ENCODE assay signal across 21 cellular contexts in the genomic region with DNA sequence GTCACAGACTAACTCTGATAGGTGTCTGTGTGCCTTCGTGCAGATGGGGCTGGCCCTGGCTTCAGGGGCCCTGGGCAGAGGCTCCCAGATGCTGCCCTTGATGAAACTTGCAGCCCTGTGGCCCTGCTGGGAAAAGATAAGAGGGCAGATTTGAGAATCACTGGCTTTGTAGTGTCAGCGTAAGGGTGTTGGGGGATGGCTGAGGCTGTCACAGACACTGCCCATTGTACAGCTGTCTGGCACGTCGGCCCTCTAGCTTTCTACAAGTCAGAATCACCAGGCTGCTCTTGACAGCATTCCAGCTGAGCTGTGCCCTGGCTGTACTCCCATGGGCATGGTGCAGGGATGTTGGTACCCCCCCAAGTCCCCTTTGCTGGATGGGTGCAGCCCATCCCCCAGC.
DNase-seq lines count a peak whose midpoint lies in the region; ATAC-seq and TF ChIP-seq lines count a peak whose summit lies in the region.
"Had no signal": no experiment of that assay in that cellular context is flagged by ENCODE, and none has a peak within 500 bp of the region (broad histone marks: within the 10 kb centered on the region; RNA-seq: fewer than 3 reads in every experiment).

No MANE protein-coding gene starts in this region.

- no peak for ATAC-seq in effector memory CD8-positive, alpha-beta T cell (replicated peaks)
- no peak for ATAC-seq in left lobe of liver
- ATAC-seq: HCT116, sciatic nerve, WTC11 had no signal

- peaks cover 29 to 79% of the 10 kb centered on the region in 2 donors for H3K27me3 Mint-ChIP-seq in effector memory CD8-positive, alpha-beta T cell

- no peaks in the 10 kb centered on the region for H3K9me3 Mint-ChIP-seq in effector memory CD8-positive, alpha-beta T cell
- H3K9me3 Mint-ChIP-seq: activated CD4-positive, alpha-beta memory T cell treated with anti-CD3 and anti-CD28 coated beads for 36 hours; CD4-positive, alpha-beta T cell; WTC11 had no signal

- no peaks in the 10 kb centered on the region for H3K36me3 ChIP-seq in BLaER1
- no peaks in the 10 kb centered on the region for H3K36me3 ChIP-seq in left ventricle myocardium inferior

- H3K27me3 ChIP-seq in BLaER1 (peaks cover 9% of the 10 kb centered on the region), left ventricle myocardium inferior (ENCODE audit: low read depth) (peaks cover 26% of the 10 kb centered on the region)

- H3K9ac ChIP-seq in BLaER1: no peak overlapping the region

- no peak overlapping the region for H3K27ac Mint-ChIP-seq in effector memory CD8-positive, alpha-beta T cell
- H3K27ac Mint-ChIP-seq: activated CD4-positive, alpha-beta memory T cell treated with anti-CD3 and anti-CD28 coated beads for 36 hours; CD4-positive, alpha-beta T cell; WTC11 had no signal

- H3K9me3 ChIP-seq in BLaER1: no peaks in the 10 kb centered on the region
- no peaks in the 10 kb centered on the region for H3K9me3 ChIP-seq in left ventricle myocardium inferior (replicated peaks)

- H4K20me1 ChIP-seq in BLaER1: no peaks in the 10 kb centered on the region

- H3K4me3 ChIP-seq in BLaER1 (no peak overlapping the region), left ventricle myocardium inferior (no peak overlapping the region)

- intact Hi-C loops in left ventricle myocardium inferior (cut with micrococcal nuclease): no loop called here

- H3K36me3 Mint-ChIP-seq in effector memory CD8-positive, alpha-beta T cell (ENCODE audit: insufficient read depth): no peaks in the 10 kb centered on the region
- H3K36me3 Mint-ChIP-seq: activated CD4-positive, alpha-beta memory T cell treated with anti-CD3 and anti-CD28 coated beads for 36 hours; WTC11 had no signal

- peaks cover 0 to 1% of the 10 kb centered on the region in 2 donors for H3K4me1 Mint-ChIP-seq in effector memory CD8-positive, alpha-beta T cell (ENCODE audit: low read depth in 2 of 2)

- H3K4me1 ChIP-seq in BLaER1 (peaks cover 61% of the 10 kb centered on the region), left ventricle myocardium inferior (peaks cover 42% of the 10 kb centered on the region)

- H3K27ac ChIP-seq in BLaER1 (no peak overlapping the region), caudate nucleus (ENCODE audit: low read depth, low read length) (peak overlapping the region; percentile 95), left ventricle myocardium inferior (replicated peaks) (peak overlapping the region; percentile 93)
- H3K27ac ChIP-seq: epithelial cell of prostate had no signal

- no peak overlapping the region for H3K4me3 Mint-ChIP-seq in effector memory CD8-positive, alpha-beta T cell
- H3K4me3 Mint-ChIP-seq: activated CD4-positive, alpha-beta memory T cell treated with anti-CD3 and anti-CD28 coated beads for 36 hours; CD4-positive, alpha-beta T cell; WTC11 had no signal

- no peak for TF ChIP-seq CTCF in left ventricle myocardium inferior (IDR thresholded peaks at IDR 0.05; ENCODE audit: borderline replicate concordance)

- H3K4me2 ChIP-seq in BLaER1: peak overlapping the region; percentile 82

- DNase-seq in caudate nucleus (lab: John Stamatoyannopoulos, UW) (peak in 58 of 61 donors; percentile 30 to 93 (median 78)), left ventricle myocardium inferior (peak; percentile 75), occipital lobe (lab: John Stamatoyannopoulos, UW) (peak; percentile 63), left lobe of liver (ENCODE audit: low spot score) (no peak), NCI-H1417 (lab: John Stamatoyannopoulos, UW) (no peak)
- no peak for DNase-seq in effector memory CD8-positive, alpha-beta T cell
- no peak for DNase-seq in activated CD4-positive, CD25-positive, alpha-beta regulatory T cell treated with anti-CD3 and anti-CD28 coated beads, Interleukin-2, amount 50 U/mL, for 72 hours
- DNase-seq: activated CD4-positive, alpha-beta memory T cell treated with anti-CD3 and anti-CD28 coated beads for 36 hours; activated effector memory CD4-positive, alpha-beta T cell treated with Interleukin-2 at 50 U/mL for 16 hours; CD4-positive, alpha-beta T cell; dermis blood vessel endothelial cell; mammary epithelial cell; NCI-H1417 treated with DMSO at 0.1 percent for 48 hours; NCI-H2107; NCI-H510A; stimulated activated CD8-positive, alpha-beta memory T cell treated with anti-CD3 and anti-CD28 coated beads, Interleukin-4, amount 100 ng/mL, for 48 hours had no signal

Comparison
In these comparisons a context has a peak if more than half of its experiments do, and no peak if none do; other contexts are left out.
1. DNase-seq: peak in caudate nucleus (58 of 61), left ventricle myocardium inferior (single experiment) and occipital lobe (single experiment); none in effector memory CD8-positive, alpha-beta T cell (0 of 3), left lobe of liver (single experiment), NCI-H1417 (0 of 3) and activated CD4-positive, CD25-positive, alpha-beta regulatory T cell treated with anti-CD3 and anti-CD28 coated beads, Interleukin-2, amount 50 U/mL, for 72 hours (single experiment).